Comparison of ENCODE assay signal across 21 cellular contexts in genomic region chr19:37953125-37953524, GRCh38. TPM values are rescaled to one million over a fixed set of nuclear protein-coding genes. Genes with fewer than 3 reads are reported as not detected.
A peak's percentile ranks its signal among the peaks of the same experiment; 100 is the strongest.
DNase-seq lines count a peak whose midpoint lies in the region; ATAC-seq and TF ChIP-seq lines count a peak whose summit lies in the region.
"Had no signal": no experiment of that assay in that cellular context is flagged by ENCODE, and none has a peak within 500 bp of the region (broad histone marks: within the 10 kb centered on the region; RNA-seq: fewer than 3 reads in every experiment).

No MANE protein-coding gene starts in this region.

- peaks cover 4% of the 10 kb centered on the region for H3F3A ChIP-seq in PC-3 (ENCODE audit: low read length, unreplicated experiment)
- H3F3A ChIP-seq in MM.1S (ENCODE audit: insufficient read depth, low read length) = no peaks in the 10 kb centered on the region

- H3K36me3 ChIP-seq in Caco-2 (ENCODE audit: control insufficient read depth, insufficient read depth, low read length) (no peaks in the 10 kb centered on the region; the same call in none of the 2 replicates), PC-3 (ENCODE audit: low read depth, low read length) (no peaks in the 10 kb centered on the region; the same call in 1 of the 2 replicates), ectodermal cell (ENCODE audit: control insufficient read depth, insufficient read depth, low read length) (no peaks in the 10 kb centered on the region), MM.1S (replicated peaks; ENCODE audit: insufficient read depth, low read length) (no peaks in the 10 kb centered on the region)
- H3K36me3 ChIP-seq: colonic mucosa, gastrocnemius medialis, stomach had no signal

- H3K79me2 ChIP-seq in PC-3 (ENCODE audit: low read length) (peaks cover 97% of the 10 kb centered on the region), MM.1S (ENCODE audit: low read length) (peaks cover 4% of the 10 kb centered on the region; the same call in 1 of the 2 replicates)

- TF ChIP-seq CTCF in Caco-2 (IDR thresholded peaks at IDR 0.05; ENCODE audit: insufficient read depth in 1 of 2, low read depth in 1 of 2, low read length in 1 of 2, severe bottlenecking in 1 of 2, unreplicated experiment in 1 of 2) = no peak
- no peak for TF ChIP-seq CTCF in PC-3 (conservative IDR thresholded peaks at IDR 0.05; ENCODE audit: low read depth, low read length)
- no peak for TF ChIP-seq CTCF in nephron (IDR thresholded peaks at IDR 0.05; ENCODE audit: unreplicated experiment in 3 of 3)
- no peak for TF ChIP-seq CTCF in MM.1S (IDR thresholded peaks at IDR 0.05; ENCODE audit: low read length)

- no peak for DNase-seq in Caco-2
- no peak for DNase-seq in PC-3
- no peak for DNase-seq in NCI-H1092 (lab: John Stamatoyannopoulos, UW)
- DNase-seq in MM.1S = no peak
- DNase-seq: amniotic stem cell; colonic mucosa; erythroblast; gastrocnemius medialis; naive thymus-derived CD8-positive, alpha-beta T cell; NCI-H146; RPMI8226; stomach had no signal

- H3K4me1 Mint-ChIP-seq in Caco-2 (ENCODE audit: low read depth, unreplicated experiment) = peaks cover 36% of the 10 kb centered on the region
- peaks cover 17% of the 10 kb centered on the region for H3K4me1 Mint-ChIP-seq in nephron

- H4K20me1 ChIP-seq in PC-3 (ENCODE audit: low read length) (peaks cover 7% of the 10 kb centered on the region; the same call in 1 of the 2 replicates), MM.1S (ENCODE audit: insufficient read depth, low read length) (no peaks in the 10 kb centered on the region)

- WGBS in ectodermal cell, 2 experiments = 90 to 91% methylated on average over 6 of the region's 6 CpGs

- BruUV-seq in Caco-2 (replicated peaks; lab: Mats Ljungman, UMichigan) (no TSS peak), PC-3 (replicated peaks; lab: Mats Ljungman, UMichigan) (no TSS peak)

- H3K4me3 ChIP-seq in Caco-2 (ENCODE audit: low read depth, low read length) (no peak overlapping the region), PC-3 (ENCODE audit: low read length) (no peak overlapping the region), ectodermal cell (ENCODE audit: insufficient read depth, low read depth, low read length) (no peak overlapping the region), MM.1S (ENCODE audit: low read length) (no peak overlapping the region)
- H3K4me3 ChIP-seq: colonic mucosa, gastrocnemius medialis, lung, stomach had no signal

- peak overlapping the region; percentile 77 for H3K27ac Mint-ChIP-seq in Caco-2 (ENCODE audit: unreplicated experiment)
- peak overlapping the region; percentile 37 to 95 (median 79) for H3K27ac Mint-ChIP-seq in nephron
- H3K27ac Mint-ChIP-seq: activated T-helper 2 cell treated with anti-CD3 and anti-CD28 coated beads, Interferon-gamma antibody, Interleukin-2, Interleukin-4, amounts not matched to agents 10 μg/mL and 5 μg/mL and 100 μg/mL, durations not matched to agents 14 hours and 24 hours and 36 hours; CD14-positive monocyte had no signal

- H3K36me3 Mint-ChIP-seq in Caco-2 (ENCODE audit: insufficient read depth, unreplicated experiment) (peaks cover 55% of the 10 kb centered on the region), nephron (ENCODE audit: low read depth) (peaks cover 12% of the 10 kb centered on the region)
- H3K36me3 Mint-ChIP-seq: CD14-positive monocyte had no signal

- H2AFZ ChIP-seq in PC-3 (ENCODE audit: low read length) (no peak overlapping the region), MM.1S (ENCODE audit: low read length) (no peak overlapping the region)

- 0 out of 2 replicates have a peak overlapping the region, but pooled peaks have one; percentile 10 for H3K9ac ChIP-seq in PC-3 (ENCODE audit: low read length)
- H3K9ac ChIP-seq in MM.1S (ENCODE audit: low read length) = no peak overlapping the region

- H3K9me2 ChIP-seq in PC-3 (replicated peaks; ENCODE audit: low read length) = no peaks in the 10 kb centered on the region
- H3K9me2 ChIP-seq in MM.1S (replicated peaks; ENCODE audit: insufficient read depth, low read length) = no peaks in the 10 kb centered on the region

- ATAC-seq in PC-3 = no peak; the same call in 1 of the 2 replicates
- no peak for ATAC-seq in HG03045 (IDR thresholded peaks at IDR 0.05; ENCODE audit: unreplicated experiment)
- ATAC-seq in GM21576 (IDR thresholded peaks at IDR 0.05; ENCODE audit: unreplicated experiment) = no peak
- ATAC-seq: gastrocnemius medialis; naive thymus-derived CD8-positive, alpha-beta T cell had no signal

- H3K27me3 Mint-ChIP-seq in Caco-2 (ENCODE audit: insufficient read depth, unreplicated experiment) (no peaks in the 10 kb centered on the region), nephron (ENCODE audit: low read depth) (no peaks in the 10 kb centered on the region)
- H3K27me3 Mint-ChIP-seq: naive thymus-derived CD8-positive, alpha-beta T cell had no signal

- H3K4me3 Mint-ChIP-seq in Caco-2 (ENCODE audit: unreplicated experiment) (no peak overlapping the region), nephron (no peak overlapping the region)
- H3K4me3 Mint-ChIP-seq: CD14-positive monocyte; naive thymus-derived CD8-positive, alpha-beta T cell had no signal

- H3K27ac ChIP-seq in PC-3 (ENCODE audit: low read length) = peak overlapping the region; percentile 53
- peak overlapping the region; percentile 91 for H3K27ac ChIP-seq in ectodermal cell (ENCODE audit: insufficient read depth, low read depth, low read length, poor library complexity, severe bottlenecking)
- no peak overlapping the region for H3K27ac ChIP-seq in MM.1S (ENCODE audit: low read length)
- H3K27ac ChIP-seq: colonic mucosa, gastrocnemius medialis, stomach had no signal

- no peaks in the 10 kb centered on the region; the same call in 1 of the 2 replicates for H3K9me3 ChIP-seq in Caco-2
- H3K9me3 ChIP-seq in PC-3 (ENCODE audit: low read length) = no peaks in the 10 kb centered on the region
- H3K9me3 ChIP-seq in ectodermal cell (ENCODE audit: control insufficient read depth, low read length) = no peaks in the 10 kb centered on the region
- no peaks in the 10 kb centered on the region for H3K9me3 ChIP-seq in MM.1S (replicated peaks; ENCODE audit: insufficient read depth, low read length)
- H3K9me3 ChIP-seq: colonic mucosa, gastrocnemius medialis, stomach had no signal

- H3K4me1 ChIP-seq in Caco-2 (peaks cover 42% of the 10 kb centered on the region), PC-3 (ENCODE audit: insufficient read depth, low read length) (peaks cover 33% of the 10 kb centered on the region), ectodermal cell (ENCODE audit: control insufficient read depth, insufficient read depth, low read length) (peaks cover 20% of the 10 kb centered on the region), MM.1S (ENCODE audit: low read length) (no peaks in the 10 kb centered on the region)
- H3K4me1 ChIP-seq: gastrocnemius medialis had no signal

- H3K4me2 ChIP-seq in PC-3 (ENCODE audit: low read length) = peak overlapping the region; percentile 32
- no peak overlapping the region for H3K4me2 ChIP-seq in MM.1S (ENCODE audit: low read depth, low read length)

- CTCF ChIA-PET in Caco-2 (lab: Charles Lee) = interaction anchor here (0.6 to 0.8 kb wide), 2 partner anchors 21 to 47 kb away, joined by 3 to 4 read pairs; partner anchors contain the start of gene WDR87
- CTCF ChIA-PET in PC-3 (lab: Charles Lee) = no interaction called here

- H3K9me3 Mint-ChIP-seq in Caco-2 (ENCODE audit: unreplicated experiment) = no peaks in the 10 kb centered on the region
- H3K9me3 Mint-ChIP-seq in nephron = peaks cover 2% of the 10 kb centered on the region

- H3K27me3 ChIP-seq in Caco-2 (replicated peaks; ENCODE audit: control insufficient read depth, insufficient read depth, low read length) (no peaks in the 10 kb centered on the region), PC-3 (ENCODE audit: low read length) (no peaks in the 10 kb centered on the region), ectodermal cell (ENCODE audit: control insufficient read depth, insufficient read depth, low read length, poor library complexity, severe bottlenecking) (no peaks in the 10 kb centered on the region), MM.1S (replicated peaks; ENCODE audit: insufficient read depth, low read length) (no peaks in the 10 kb centered on the region)
- H3K27me3 ChIP-seq: colonic mucosa, gastrocnemius medialis, stomach had no signal

- intact Hi-C loops in Caco-2 (cut with micrococcal nuclease; ENCODE audit: unreplicated experiment) (no loop called here), PC-3 (cut with micrococcal nuclease) (no loop called here)

- POLR2A ChIA-PET in Caco-2 (lab: Charles Lee) (interaction anchor here (0.5 kb wide), 1 partner anchor 21 kb away, joined by 3 read pairs; no protein-coding TSS in a partner anchor), PC-3 (lab: Charles Lee; ENCODE audit: unreplicated experiment) (interaction anchor here (1.1 kb wide), 1 partner anchor 21 kb away, joined by 3 read pairs; no protein-coding TSS in a partner anchor)

RNA-seq across cellular contexts. Expression of gene SIPA1L3, which starts 46.1 kb away (rescaled TPM):
- 125 and 129 TPM in 2 replicates for total RNA-seq in Caco-2 (2022)
- 38.7 and 56.3 TPM in 2 replicates for total RNA-seq in PC-3 (2014; rRNA removed)
- polyA plus RNA-seq in ectodermal cell (2013, experiment 1 of 4) = 25.2 TPM
- 33.3 TPM for polyA plus RNA-seq in ectodermal cell (2013, experiment 2 of 4)
- polyA plus RNA-seq in ectodermal cell (2013, experiment 3 of 4) = 17.5 TPM
- polyA plus RNA-seq in ectodermal cell (2013, experiment 4 of 4) = 20.8 TPM

RNA-seq across cellular contexts. Expression of gene WDR87, which starts 46.7 kb away (rescaled TPM):
- not detected in 2 replicates for total RNA-seq in Caco-2 (2022)
- not detected in 2 replicates for total RNA-seq in PC-3 (2014; rRNA removed)
- not detected for polyA plus RNA-seq in ectodermal cell (2013, experiment 1 of 4)
- polyA plus RNA-seq in ectodermal cell (2013, experiment 2 of 4) = not detected
- not detected for polyA plus RNA-seq in ectodermal cell (2013, experiment 3 of 4)
- polyA plus RNA-seq in ectodermal cell (2013, experiment 4 of 4) = not detected
- total RNA-seq: activated T-helper 2 cell treated with anti-CD3 and anti-CD28 coated beads, Interferon-gamma antibody, Interleukin-2, Interleukin-4, amounts not matched to agents 10 μg/mL and 5 μg/mL and 100 μg/mL, durations not matched to agents 14 hours and 24 hours and 36 hours; colonic mucosa; gastrocnemius medialis; LHCN-M2; lung; naive thymus-derived CD8-positive, alpha-beta T cell; ureter had no signal
- polyA plus RNA-seq: CD14-positive monocyte; lung; naive thymus-derived CD8-positive, alpha-beta T cell; stomach had no signal
